In the genomic region with DNA sequence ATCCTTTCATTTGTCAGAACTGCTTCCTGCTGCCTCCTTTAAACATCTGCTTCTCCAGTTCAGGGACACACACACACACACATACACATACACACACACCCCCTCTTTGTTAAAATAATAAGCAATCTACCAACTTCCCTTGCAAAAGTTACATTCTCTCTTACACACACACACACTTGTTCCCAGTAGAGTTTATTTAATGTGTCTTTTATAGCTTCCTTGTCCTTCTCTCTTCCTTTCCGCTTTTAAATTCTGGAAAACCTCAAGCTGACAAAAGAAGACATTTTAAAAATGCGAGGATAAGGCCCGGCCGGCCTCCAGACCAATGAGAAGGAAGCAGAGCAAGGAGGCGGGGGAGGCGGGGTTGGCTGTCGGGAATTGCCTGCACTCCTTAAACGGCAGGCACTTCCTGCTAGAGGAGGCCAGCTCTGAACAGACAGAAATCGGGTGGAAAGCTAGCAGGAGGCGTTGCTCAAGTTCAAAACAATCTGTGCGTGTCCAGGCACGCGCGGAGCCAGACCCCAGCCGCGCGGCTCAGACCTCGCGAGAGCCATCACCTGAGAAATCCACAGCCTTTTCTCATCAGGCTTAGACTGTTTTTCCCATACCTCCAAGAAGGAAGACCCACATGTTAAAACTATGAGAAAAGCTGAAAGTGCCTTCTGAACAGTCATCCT, we compare ENCODE assay signal across 9 cellular contexts.
DNase-seq lines count a peak whose midpoint lies in the region; ATAC-seq and TF ChIP-seq lines count a peak whose summit lies in the region.
"Had no signal": no experiment of that assay in that cellular context is flagged by ENCODE, and none has a peak within 500 bp of the region (broad histone marks: within the 10 kb centered on the region; RNA-seq: fewer than 3 reads in every experiment).

No MANE protein-coding gene starts in this region.

- H3K9me3 ChIP-seq in colonic mucosa, result no peaks in the 10 kb centered on the region

- H3K36me3 ChIP-seq in colonic mucosa, result no peaks in the 10 kb centered on the region

- no peaks in the 10 kb centered on the region for H3K27me3 ChIP-seq in colonic mucosa
- no peaks in the 10 kb centered on the region for H3K27me3 ChIP-seq in layer of hippocampus (ENCODE audit: control insufficient read depth, insufficient read depth, low read length)

- H3K4me3 ChIP-seq in AG09309 (ENCODE audit: control insufficient read depth, low read depth, low read length) (peak overlapping the region; percentile 42), colonic mucosa (peak overlapping the region; percentile 24)

- H3K9ac ChIP-seq in colonic mucosa (ENCODE audit: low read depth in 2 of 2, low read length in 2 of 2), result peak overlapping the region; percentile 59 to 73
- H3K9ac ChIP-seq: KMS-11 had no signal

- TF ChIP-seq CTCF in AG09309 (IDR thresholded peaks at IDR 0.05; ENCODE audit: control insufficient read depth, insufficient read depth, low read depth, low read length, missing control alignments) (no peak), colonic mucosa (IDR thresholded peaks at IDR 0.05) (no peak)

- H3K27ac ChIP-seq in colonic mucosa, result peak overlapping the region; percentile 90
- H3K27ac ChIP-seq in layer of hippocampus (ENCODE audit: low read depth, low read length), result peak overlapping the region; percentile 39
- H3K27ac ChIP-seq: KMS-11 had no signal

- peak; percentile 46 for TF ChIP-seq POLR2A in GM18951 (IDR thresholded peaks at IDR 0.05; ENCODE audit: extremely low read depth, insufficient read depth, insufficient read length)

- peaks cover 15% of the 10 kb centered on the region for H3K4me1 ChIP-seq in colonic mucosa

- peak; percentile 86 for ATAC-seq in HG03159 (IDR thresholded peaks at IDR 0.05; ENCODE audit: unreplicated experiment)

- DNase-seq in AG09309 (ENCODE audit: low read depth), result peak; percentile 95
- DNase-seq in NCI-H524 (lab: John Stamatoyannopoulos, UW), result peak; percentile 94 to 95
- DNase-seq in activated CD4-positive, alpha-beta T cell treated with anti-CD3 and anti-CD28 coated beads for 48 hours, result peak; percentile 90
- DNase-seq in colonic mucosa, result peak; percentile 96
- peak; percentile 42 to 44 for DNase-seq in stimulated activated CD4-positive, alpha-beta T cell treated with anti-CD3 and anti-CD28 coated beads, Interleukin-1b, Interleukin-23, amount 100 ng/mL, for 1 hour (ENCODE audit: low read depth in 2 of 2)

- in situ Hi-C loops in GM18951 (cut with MboI; ENCODE audit: low sequenced_read_pairs, unreplicated experiment), result no loop called here

- intact Hi-C loops in colonic mucosa (cut with DNase I), result no loop called here

Comparison
In these comparisons a context has a peak if more than half of its experiments do, and no peak if none do; other contexts are left out.
1. Peak in every context shown above with its lines: DNase-seq, ATAC-seq, H3K4me3 ChIP-seq and H3K27ac ChIP-seq.
2. DNase-seq: peak in every context shown above with its lines; median percentile 96 in colonic mucosa; 95 in AG09309; 94 in NCI-H524; 90 in activated CD4-positive, alpha-beta T cell treated with anti-CD3 and anti-CD28 coated beads for 48 hours; 43 in stimulated activated CD4-positive, alpha-beta T cell treated with anti-CD3 and anti-CD28 coated beads, Interleukin-1b, Interleukin-23, amount 100 ng/mL, for 1 hour.